Comparison of ENCODE assay signal across 8 cellular contexts in the genomic region with DNA sequence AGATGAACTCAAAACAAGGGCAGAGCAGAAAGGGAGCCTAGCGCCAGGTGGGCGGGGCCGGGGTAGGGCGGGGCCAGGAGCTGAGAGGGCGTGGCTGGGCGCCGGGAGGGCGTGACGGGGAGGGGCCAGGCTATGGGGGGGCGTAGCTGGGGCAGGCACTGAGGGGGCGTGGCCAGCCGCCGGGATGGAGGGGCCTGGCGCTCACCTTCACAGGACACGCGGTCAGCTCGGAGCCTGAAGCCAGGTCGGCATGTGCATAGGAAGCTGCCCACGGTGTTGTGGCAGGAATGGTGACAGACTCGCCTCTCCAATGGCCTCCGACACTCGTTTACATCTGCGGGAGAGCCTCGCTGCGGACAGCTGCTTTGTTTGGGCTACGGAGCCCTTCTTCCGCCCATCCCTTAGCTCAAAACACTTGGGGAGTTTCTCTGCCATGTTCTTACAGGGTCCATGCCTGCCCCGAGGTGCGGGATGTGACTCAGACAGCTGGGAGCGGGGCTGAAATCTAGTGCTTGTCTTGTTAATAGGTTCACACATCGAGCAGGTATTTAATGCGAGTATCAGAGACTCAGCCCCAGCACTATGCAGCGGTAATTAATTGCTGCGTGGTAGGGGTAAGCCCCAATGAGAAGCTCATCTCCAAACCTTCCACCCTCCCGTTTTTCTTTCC. TPM values are rescaled to one million over a fixed set of nuclear protein-coding genes. Genes with fewer than 3 reads are reported as not detected.
DNase-seq lines count a peak whose midpoint lies in the region; ATAC-seq, FAIRE-seq and TF ChIP-seq lines count a peak whose summit lies in the region.

No MANE protein-coding gene starts in this region.

- DNase-seq in CD1c-positive myeloid dendritic cell (ENCODE audit: extremely low spot score) = peak; percentile 9
- DNase-seq in LoVo (ENCODE audit: low spot score) = peak; percentile 48
- no peak for DNase-seq in activated naive CD8-positive, alpha-beta T cell treated with anti-CD3 and anti-CD28 coated beads, Interleukin-2, amount 10 ng/mL, durations not matched to agents 7 days and 5 days
- no peak for DNase-seq in left lung
- peak; percentile 75 for DNase-seq in urothelium cell line (ENCODE audit: low spot score)
- DNase-seq in NCI-H524 treated with DMSO at 0.1 percent for 48 hours (lab: John Stamatoyannopoulos, UW) = no peak
- no peak for DNase-seq in NCI-H345 treated with DMSO at 0.1 percent for 48 hours (lab: John Stamatoyannopoulos, UW; ENCODE audit: unreplicated experiment)

- POLR2A ChIA-PET in activated naive CD8-positive, alpha-beta T cell treated with anti-CD3 and anti-CD28 coated beads, Interleukin-2, amount 10 ng/mL, durations not matched to agents 7 days and 5 days (lab: Charles Lee) = no interaction called here

- H3K27ac Mint-ChIP-seq in activated naive CD8-positive, alpha-beta T cell treated with anti-CD3 and anti-CD28 coated beads, Interleukin-2, amount 10 ng/mL, durations not matched to agents 7 days and 5 days = no peak overlapping the region

- peak; percentile 44 for ATAC-seq in activated naive CD8-positive, alpha-beta T cell treated with anti-CD3 and anti-CD28 coated beads, Interleukin-2, amount 10 ng/mL, durations not matched to agents 7 days and 5 days (ENCODE audit: low read depth)
- ATAC-seq in left lung (peak; percentile 89), GM18498 (IDR thresholded peaks at IDR 0.05; ENCODE audit: unreplicated experiment) (no peak)

- H3K27me3 ChIP-seq in left lung = peaks cover 0 to 9% of the 10 kb centered on the region in 2 donors

- no peak overlapping the region for H3K4me3 Mint-ChIP-seq in activated naive CD8-positive, alpha-beta T cell treated with anti-CD3 and anti-CD28 coated beads, Interleukin-2, amount 10 ng/mL, durations not matched to agents 7 days and 5 days

- intact Hi-C loops in left lung (cut with DNase I) = no loop called here

- no peaks in the 10 kb centered on the region for H3K4me1 Mint-ChIP-seq in activated naive CD8-positive, alpha-beta T cell treated with anti-CD3 and anti-CD28 coated beads, Interleukin-2, amount 10 ng/mL, durations not matched to agents 7 days and 5 days

- H3K27ac ChIP-seq in left lung = no peak overlapping the region

- H3K36me3 Mint-ChIP-seq in activated naive CD8-positive, alpha-beta T cell treated with anti-CD3 and anti-CD28 coated beads, Interleukin-2, amount 10 ng/mL, durations not matched to agents 7 days and 5 days = peaks cover 7% of the 10 kb centered on the region

- H3K4me1 ChIP-seq in left lung = no peaks in the 10 kb centered on the region

- H3K36me3 ChIP-seq in left lung = no peaks in the 10 kb centered on the region

- no peaks in the 10 kb centered on the region for H3K27me3 Mint-ChIP-seq in activated naive CD8-positive, alpha-beta T cell treated with anti-CD3 and anti-CD28 coated beads, Interleukin-2, amount 10 ng/mL, durations not matched to agents 7 days and 5 days

- TF ChIP-seq CTCF in left lung (IDR thresholded peaks at IDR 0.05) = no peak

- H3K9me3 ChIP-seq in left lung = no peaks in the 10 kb centered on the region

- H3K9me3 Mint-ChIP-seq in activated naive CD8-positive, alpha-beta T cell treated with anti-CD3 and anti-CD28 coated beads, Interleukin-2, amount 10 ng/mL, durations not matched to agents 7 days and 5 days = no peaks in the 10 kb centered on the region

- H3K4me3 ChIP-seq in left lung = no peak overlapping the region

- no peak for FAIRE-seq in urothelium cell line (lab: Jason Lieb, UNC)

RNA-seq across cellular contexts. Expression of a gene that starts 13.4 kb away (rescaled TPM):
- 1 to 10 TPM; 2.4 to 3.1 TPM for total RNA-seq in activated naive CD8-positive, alpha-beta T cell treated with anti-CD3 and anti-CD28 coated beads, Interleukin-2, amount 10 ng/mL, durations not matched to agents 7 days and 5 days
- under 1 TPM; 0.55 TPM for total RNA-seq in left lung

RNA-seq across cellular contexts. Expression of a gene that starts 40.7 kb away (rescaled TPM):
- total RNA-seq in activated naive CD8-positive, alpha-beta T cell treated with anti-CD3 and anti-CD28 coated beads, Interleukin-2, amount 10 ng/mL, durations not matched to agents 7 days and 5 days = not detected
- total RNA-seq in left lung = under 1 TPM in 1 of 2 donors, not detected in 1; 0.47 TPM

RNA-seq across cellular contexts. Expression of a gene that starts 51.2 kb away (rescaled TPM):
- total RNA-seq in activated naive CD8-positive, alpha-beta T cell treated with anti-CD3 and anti-CD28 coated beads, Interleukin-2, amount 10 ng/mL, durations not matched to agents 7 days and 5 days = 100 to 1,000 TPM; 168 to 181 TPM
- 100 to 1,000 TPM; 140 to 163 TPM for total RNA-seq in left lung

RNA-seq across cellular contexts. Expression of a gene that starts 51.3 kb away (rescaled TPM):
- 10 to 100 TPM; 31.5 to 34.3 TPM for total RNA-seq in activated naive CD8-positive, alpha-beta T cell treated with anti-CD3 and anti-CD28 coated beads, Interleukin-2, amount 10 ng/mL, durations not matched to agents 7 days and 5 days
- 10 to 100 TPM; 48.1 to 48.5 TPM for total RNA-seq in left lung

RNA-seq across cellular contexts. Expression of a gene that starts 59.6 kb away (rescaled TPM):
- not detected for total RNA-seq in activated naive CD8-positive, alpha-beta T cell treated with anti-CD3 and anti-CD28 coated beads, Interleukin-2, amount 10 ng/mL, durations not matched to agents 7 days and 5 days
- 1 to 10 TPM in 1 of 2 donors, not detected in 1; 1.0 TPM for total RNA-seq in left lung

Comparison
In these comparisons a context has a peak if more than half of its experiments do, and no peak if none do; other contexts are left out.
1. DNase-seq: peak in CD1c-positive myeloid dendritic cell (single experiment), LoVo (single experiment) and urothelium cell line (single experiment); none in activated naive CD8-positive, alpha-beta T cell treated with anti-CD3 and anti-CD28 coated beads, Interleukin-2, amount 10 ng/mL, durations not matched to agents 7 days and 5 days (single experiment), left lung (0 of 2), NCI-H524 treated with DMSO at 0.1 percent for 48 hours (single experiment) and NCI-H345 treated with DMSO at 0.1 percent for 48 hours (single experiment).